Comparison of ENCODE assay signal across 1 cellular context in the genomic region with DNA sequence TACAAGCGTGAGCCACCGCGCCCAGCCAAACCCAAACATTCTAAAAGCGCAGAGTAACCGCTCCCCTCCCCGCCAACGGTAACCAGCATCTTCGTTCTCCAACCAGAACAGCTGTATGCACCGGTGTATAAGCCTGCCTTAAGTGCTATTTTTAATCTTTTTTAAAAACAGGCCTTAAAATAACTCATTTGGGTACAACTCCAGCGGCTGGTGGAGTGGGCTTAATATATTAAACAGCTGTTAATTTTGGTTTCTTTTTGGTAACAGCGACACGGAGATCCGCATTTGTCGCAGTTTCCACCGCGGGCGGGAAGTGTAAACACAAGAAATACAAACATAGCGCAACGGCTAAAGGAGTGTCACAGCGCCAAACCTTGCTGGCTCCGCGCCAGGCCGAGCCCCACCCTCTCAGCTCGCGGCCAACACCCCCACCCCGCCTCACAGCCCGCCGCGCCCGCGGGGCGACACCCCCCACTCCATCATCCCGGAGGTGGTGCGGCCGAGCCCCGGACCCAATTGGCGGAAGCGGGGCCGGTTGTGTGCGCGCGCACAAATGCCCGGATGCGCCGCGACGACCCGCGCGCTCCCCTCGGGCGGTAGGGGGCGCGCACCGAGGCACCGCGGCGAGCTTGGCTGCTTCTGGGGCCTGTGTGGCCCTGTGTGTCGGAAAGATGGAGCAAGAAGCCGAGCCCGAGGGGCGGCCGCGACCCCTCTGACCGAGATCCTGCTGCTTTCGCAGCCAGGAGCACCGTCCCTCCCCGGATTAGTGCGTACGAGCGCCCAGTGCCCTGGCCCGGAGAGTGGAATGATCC.
A peak's percentile ranks its signal among the peaks of the same experiment; 100 is the strongest.
TF ChIP-seq lines count a peak whose summit lies in the region.

A gene (plus strand): TSS at position 602 of the 812 bp plus-strand sequence. CDS start 301 bp downstream, outside the sequence.

TF ChIP-seq in HepG2, 621 proteins besides CTCF, POLR2A, EP300 and RAD21 (continued from another document and continues in another):
- TF ChIP-seq, protein P1, sequence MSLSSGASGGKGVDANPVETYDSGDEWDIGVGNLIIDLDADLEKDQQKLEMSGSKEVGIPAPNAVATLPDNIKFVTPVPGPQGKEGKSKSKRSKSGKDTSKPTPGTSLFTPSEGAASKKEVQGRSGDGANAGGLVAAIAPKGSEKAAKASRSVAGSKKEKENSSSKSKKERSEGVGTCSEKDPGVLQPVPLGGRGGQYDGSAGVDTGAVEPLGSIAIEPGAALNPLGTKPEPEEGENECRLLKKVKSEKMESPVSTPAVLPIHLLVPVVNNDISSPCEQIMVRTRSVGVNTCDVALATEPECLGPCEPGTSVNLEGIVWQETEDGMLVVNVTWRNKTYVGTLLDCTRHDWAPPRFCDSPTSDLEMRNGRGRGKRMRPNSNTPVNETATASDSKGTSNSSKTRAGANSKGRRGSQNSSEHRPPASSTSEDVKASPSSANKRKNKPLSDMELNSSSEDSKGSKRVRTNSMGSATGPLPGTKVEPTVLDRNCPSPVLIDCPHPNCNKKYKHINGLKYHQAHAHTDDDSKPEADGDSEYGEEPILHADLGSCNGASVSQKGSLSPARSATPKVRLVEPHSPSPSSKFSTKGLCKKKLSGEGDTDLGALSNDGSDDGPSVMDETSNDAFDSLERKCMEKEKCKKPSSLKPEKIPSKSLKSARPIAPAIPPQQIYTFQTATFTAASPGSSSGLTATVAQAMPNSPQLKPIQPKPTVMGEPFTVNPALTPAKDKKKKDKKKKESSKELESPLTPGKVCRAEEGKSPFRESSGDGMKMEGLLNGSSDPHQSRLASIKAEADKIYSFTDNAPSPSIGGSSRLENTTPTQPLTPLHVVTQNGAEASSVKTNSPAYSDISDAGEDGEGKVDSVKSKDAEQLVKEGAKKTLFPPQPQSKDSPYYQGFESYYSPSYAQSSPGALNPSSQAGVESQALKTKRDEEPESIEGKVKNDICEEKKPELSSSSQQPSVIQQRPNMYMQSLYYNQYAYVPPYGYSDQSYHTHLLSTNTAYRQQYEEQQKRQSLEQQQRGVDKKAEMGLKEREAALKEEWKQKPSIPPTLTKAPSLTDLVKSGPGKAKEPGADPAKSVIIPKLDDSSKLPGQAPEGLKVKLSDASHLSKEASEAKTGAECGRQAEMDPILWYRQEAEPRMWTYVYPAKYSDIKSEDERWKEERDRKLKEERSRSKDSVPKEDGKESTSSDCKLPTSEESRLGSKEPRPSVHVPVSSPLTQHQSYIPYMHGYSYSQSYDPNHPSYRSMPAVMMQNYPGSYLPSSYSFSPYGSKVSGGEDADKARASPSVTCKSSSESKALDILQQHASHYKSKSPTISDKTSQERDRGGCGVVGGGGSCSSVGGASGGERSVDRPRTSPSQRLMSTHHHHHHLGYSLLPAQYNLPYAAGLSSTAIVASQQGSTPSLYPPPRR (CRISPR knock-in tag; IDR thresholded peaks at IDR 0.05; ENCODE audit: borderline replicate concordance) = peak; percentile 65
- TF ChIP-seq JDP2 (CRISPR knock-in tag; IDR thresholded peaks at IDR 0.05; ENCODE audit: borderline replicate concordance) (no peak), MBNL3 (CRISPR knock-in tag; conservative IDR thresholded peaks at IDR 0.05) (no peak), ZNF780A (CRISPR knock-in tag; IDR thresholded peaks at IDR 0.05) (no peak), NFIB (CRISPR knock-in tag; IDR thresholded peaks at IDR 0.05; ENCODE audit: borderline replicate concordance) (no peak), ZFYVE20 (CRISPR knock-in tag; IDR thresholded peaks at IDR 0.05; ENCODE audit: borderline replicate concordance, low read depth) (no peak), ZFP36L1 (CRISPR knock-in tag; IDR thresholded peaks at IDR 0.05) (peak; percentile 84; the same call in 1 of the 2 replicates), KAT7 (CRISPR knock-in tag; IDR thresholded peaks at IDR 0.05; ENCODE audit: borderline replicate concordance) (peak; percentile 22; the same call in 1 of the 2 replicates), GPN1 (CRISPR knock-in tag; IDR thresholded peaks at IDR 0.05; ENCODE audit: borderline replicate concordance) (no peak), ZNF510 (CRISPR knock-in tag; IDR thresholded peaks at IDR 0.05; ENCODE audit: low read depth) (no peak), TEAD3 (CRISPR knock-in tag; optimal IDR thresholded peaks at IDR 0.05; ENCODE audit: borderline replicate concordance) (peak; percentile 45), HOXA9 (CRISPR knock-in tag; IDR thresholded peaks at IDR 0.05; ENCODE audit: borderline replicate concordance) (no peak), ETV6 (CRISPR knock-in tag; conservative IDR thresholded peaks at IDR 0.05) (no peak; the same call in 1 of the 2 replicates), POLR2AphosphoS2 (IDR thresholded peaks at IDR 0.05; ENCODE audit: low read depth, low read length) (0 out of 2 replicates have a peak, but pooled peaks have one; percentile 49), MLLT10 (CRISPR knock-in tag; IDR thresholded peaks at IDR 0.05) (no peak), MEIS1 (CRISPR knock-in tag; IDR thresholded peaks at IDR 0.05; ENCODE audit: borderline replicate concordance) (0 out of 2 replicates have a peak, but pooled peaks have one; percentile 27), TP53 (CRISPR knock-in tag; conservative IDR thresholded peaks at IDR 0.05) (no peak; the same call in 1 of the 2 replicates), ZNF552 (CRISPR knock-in tag; IDR thresholded peaks at IDR 0.05; ENCODE audit: borderline replicate concordance) (no peak), HHEX (CRISPR knock-in tag; IDR thresholded peaks at IDR 0.05) (no peak), ZNF501 (CRISPR knock-in tag; IDR thresholded peaks at IDR 0.05) (peak; percentile 92), ZNF670 (CRISPR knock-in tag; IDR thresholded peaks at IDR 0.05; ENCODE audit: borderline replicate concordance) (peak; percentile 73), ZNF260 (CRISPR knock-in tag; IDR thresholded peaks at IDR 0.05; ENCODE audit: borderline replicate concordance, low read depth) (no peak), TARDBP (CRISPR knock-in tag; IDR thresholded peaks at IDR 0.05) (peak; percentile 89), ZSCAN21 (CRISPR knock-in tag; IDR thresholded peaks at IDR 0.05; ENCODE audit: borderline replicate concordance) (no peak), TBP (CRISPR knock-in tag; IDR thresholded peaks at IDR 0.05) (no peak), PHF20 (CRISPR knock-in tag; IDR thresholded peaks at IDR 0.05) (no peak; the same call in 1 of the 2 replicates), CBX2 (IDR thresholded peaks at IDR 0.05; ENCODE audit: low read depth, low read length) (no peak), CBX2 (CRISPR knock-in tag; IDR thresholded peaks at IDR 0.05; ENCODE audit: low read depth) (0 out of 2 replicates have a peak, but pooled peaks have one; percentile 72), NFYC (CRISPR knock-in tag; IDR thresholded peaks at IDR 0.05) (peak; percentile 71), HES4 (CRISPR knock-in tag; IDR thresholded peaks at IDR 0.05; ENCODE audit: borderline replicate concordance) (no peak)
- TF ChIP-seq, protein P2, sequence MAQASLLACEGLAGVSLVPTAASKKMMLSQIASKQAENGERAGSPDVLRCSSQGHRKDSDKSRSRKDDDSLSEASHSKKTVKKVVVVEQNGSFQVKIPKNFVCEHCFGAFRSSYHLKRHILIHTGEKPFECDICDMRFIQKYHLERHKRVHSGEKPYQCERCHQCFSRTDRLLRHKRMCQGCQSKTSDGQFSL (CRISPR knock-in tag; IDR thresholded peaks at IDR 0.05) = peak; percentile 97
- TF ChIP-seq, protein P3, sequence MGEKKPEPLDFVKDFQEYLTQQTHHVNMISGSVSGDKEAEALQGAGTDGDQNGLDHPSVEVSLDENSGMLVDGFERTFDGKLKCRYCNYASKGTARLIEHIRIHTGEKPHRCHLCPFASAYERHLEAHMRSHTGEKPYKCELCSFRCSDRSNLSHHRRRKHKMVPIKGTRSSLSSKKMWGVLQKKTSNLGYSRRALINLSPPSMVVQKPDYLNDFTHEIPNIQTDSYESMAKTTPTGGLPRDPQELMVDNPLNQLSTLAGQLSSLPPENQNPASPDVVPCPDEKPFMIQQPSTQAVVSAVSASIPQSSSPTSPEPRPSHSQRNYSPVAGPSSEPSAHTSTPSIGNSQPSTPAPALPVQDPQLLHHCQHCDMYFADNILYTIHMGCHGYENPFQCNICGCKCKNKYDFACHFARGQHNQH (CRISPR knock-in tag; IDR thresholded peaks at IDR 0.05) = no peak
- TF ChIP-seq, protein P4, sequence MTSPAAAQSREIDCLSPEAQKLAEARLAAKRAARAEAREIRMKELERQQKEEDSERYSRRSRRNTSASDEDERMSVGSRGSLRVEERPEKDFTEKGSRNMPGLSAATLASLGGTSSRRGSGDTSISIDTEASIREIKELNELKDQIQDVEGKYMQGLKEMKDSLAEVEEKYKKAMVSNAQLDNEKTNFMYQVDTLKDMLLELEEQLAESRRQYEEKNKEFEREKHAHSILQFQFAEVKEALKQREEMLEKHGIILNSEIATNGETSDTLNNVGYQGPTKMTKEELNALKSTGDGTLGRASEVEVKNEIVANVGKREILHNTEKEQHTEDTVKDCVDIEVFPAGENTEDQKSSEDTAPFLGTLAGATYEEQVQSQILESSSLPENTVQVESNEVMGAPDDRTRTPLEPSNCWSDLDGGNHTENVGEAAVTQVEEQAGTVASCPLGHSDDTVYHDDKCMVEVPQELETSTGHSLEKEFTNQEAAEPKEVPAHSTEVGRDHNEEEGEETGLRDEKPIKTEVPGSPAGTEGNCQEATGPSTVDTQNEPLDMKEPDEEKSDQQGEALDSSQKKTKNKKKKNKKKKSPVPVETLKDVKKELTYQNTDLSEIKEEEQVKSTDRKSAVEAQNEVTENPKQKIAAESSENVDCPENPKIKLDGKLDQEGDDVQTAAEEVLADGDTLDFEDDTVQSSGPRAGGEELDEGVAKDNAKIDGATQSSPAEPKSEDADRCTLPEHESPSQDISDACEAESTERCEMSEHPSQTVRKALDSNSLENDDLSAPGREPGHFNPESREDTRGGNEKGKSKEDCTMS (CRISPR knock-in tag; conservative IDR thresholded peaks at IDR 0.05) = no peak
- TF ChIP-seq, protein P5, sequence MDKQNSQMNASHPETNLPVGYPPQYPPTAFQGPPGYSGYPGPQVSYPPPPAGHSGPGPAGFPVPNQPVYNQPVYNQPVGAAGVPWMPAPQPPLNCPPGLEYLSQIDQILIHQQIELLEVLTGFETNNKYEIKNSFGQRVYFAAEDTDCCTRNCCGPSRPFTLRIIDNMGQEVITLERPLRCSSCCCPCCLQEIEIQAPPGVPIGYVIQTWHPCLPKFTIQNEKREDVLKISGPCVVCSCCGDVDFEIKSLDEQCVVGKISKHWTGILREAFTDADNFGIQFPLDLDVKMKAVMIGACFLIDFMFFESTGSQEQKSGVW (CRISPR knock-in tag; IDR thresholded peaks at IDR 0.05; ENCODE audit: borderline replicate concordance) = no peak
- TF ChIP-seq, protein P6, sequence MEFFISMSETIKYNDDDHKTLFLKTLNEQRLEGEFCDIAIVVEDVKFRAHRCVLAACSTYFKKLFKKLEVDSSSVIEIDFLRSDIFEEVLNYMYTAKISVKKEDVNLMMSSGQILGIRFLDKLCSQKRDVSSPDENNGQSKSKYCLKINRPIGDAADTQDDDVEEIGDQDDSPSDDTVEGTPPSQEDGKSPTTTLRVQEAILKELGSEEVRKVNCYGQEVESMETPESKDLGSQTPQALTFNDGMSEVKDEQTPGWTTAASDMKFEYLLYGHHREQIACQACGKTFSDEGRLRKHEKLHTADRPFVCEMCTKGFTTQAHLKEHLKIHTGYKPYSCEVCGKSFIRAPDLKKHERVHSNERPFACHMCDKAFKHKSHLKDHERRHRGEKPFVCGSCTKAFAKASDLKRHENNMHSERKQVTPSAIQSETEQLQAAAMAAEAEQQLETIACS (CRISPR knock-in tag; IDR thresholded peaks at IDR 0.05) = peak; percentile 99
- TF ChIP-seq, protein P7, sequence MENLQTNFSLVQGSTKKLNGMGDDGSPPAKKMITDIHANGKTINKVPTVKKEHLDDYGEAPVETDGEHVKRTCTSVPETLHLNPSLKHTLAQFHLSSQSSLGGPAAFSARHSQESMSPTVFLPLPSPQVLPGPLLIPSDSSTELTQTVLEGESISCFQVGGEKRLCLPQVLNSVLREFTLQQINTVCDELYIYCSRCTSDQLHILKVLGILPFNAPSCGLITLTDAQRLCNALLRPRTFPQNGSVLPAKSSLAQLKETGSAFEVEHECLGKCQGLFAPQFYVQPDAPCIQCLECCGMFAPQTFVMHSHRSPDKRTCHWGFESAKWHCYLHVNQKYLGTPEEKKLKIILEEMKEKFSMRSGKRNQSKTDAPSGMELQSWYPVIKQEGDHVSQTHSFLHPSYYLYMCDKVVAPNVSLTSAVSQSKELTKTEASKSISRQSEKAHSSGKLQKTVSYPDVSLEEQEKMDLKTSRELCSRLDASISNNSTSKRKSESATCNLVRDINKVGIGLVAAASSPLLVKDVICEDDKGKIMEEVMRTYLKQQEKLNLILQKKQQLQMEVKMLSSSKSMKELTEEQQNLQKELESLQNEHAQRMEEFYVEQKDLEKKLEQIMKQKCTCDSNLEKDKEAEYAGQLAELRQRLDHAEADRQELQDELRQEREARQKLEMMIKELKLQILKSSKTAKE (CRISPR knock-in tag; IDR thresholded peaks at IDR 0.05; ENCODE audit: borderline replicate concordance) = peak; percentile 83
- TF ChIP-seq, protein P8, sequence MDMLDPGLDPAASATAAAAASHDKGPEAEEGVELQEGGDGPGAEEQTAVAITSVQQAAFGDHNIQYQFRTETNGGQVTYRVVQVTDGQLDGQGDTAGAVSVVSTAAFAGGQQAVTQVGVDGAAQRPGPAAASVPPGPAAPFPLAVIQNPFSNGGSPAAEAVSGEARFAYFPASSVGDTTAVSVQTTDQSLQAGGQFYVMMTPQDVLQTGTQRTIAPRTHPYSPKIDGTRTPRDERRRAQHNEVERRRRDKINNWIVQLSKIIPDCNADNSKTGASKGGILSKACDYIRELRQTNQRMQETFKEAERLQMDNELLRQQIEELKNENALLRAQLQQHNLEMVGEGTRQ (IDR thresholded peaks at IDR 0.05; ENCODE audit: low read depth, low read length) = no peak
- TF ChIP-seq, protein P8 (CRISPR knock-in tag; IDR thresholded peaks at IDR 0.05; ENCODE audit: borderline replicate concordance) = peak; percentile 30; the same call in 1 of the 2 replicates
- TF ChIP-seq, protein P9, sequence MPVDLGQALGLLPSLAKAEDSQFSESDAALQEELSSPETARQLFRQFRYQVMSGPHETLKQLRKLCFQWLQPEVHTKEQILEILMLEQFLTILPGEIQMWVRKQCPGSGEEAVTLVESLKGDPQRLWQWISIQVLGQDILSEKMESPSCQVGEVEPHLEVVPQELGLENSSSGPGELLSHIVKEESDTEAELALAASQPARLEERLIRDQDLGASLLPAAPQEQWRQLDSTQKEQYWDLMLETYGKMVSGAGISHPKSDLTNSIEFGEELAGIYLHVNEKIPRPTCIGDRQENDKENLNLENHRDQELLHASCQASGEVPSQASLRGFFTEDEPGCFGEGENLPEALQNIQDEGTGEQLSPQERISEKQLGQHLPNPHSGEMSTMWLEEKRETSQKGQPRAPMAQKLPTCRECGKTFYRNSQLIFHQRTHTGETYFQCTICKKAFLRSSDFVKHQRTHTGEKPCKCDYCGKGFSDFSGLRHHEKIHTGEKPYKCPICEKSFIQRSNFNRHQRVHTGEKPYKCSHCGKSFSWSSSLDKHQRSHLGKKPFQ (CRISPR knock-in tag; IDR thresholded peaks at IDR 0.05; ENCODE audit: insufficient replicate concordance) = peak; percentile 84
- TF ChIP-seq, protein P10, sequence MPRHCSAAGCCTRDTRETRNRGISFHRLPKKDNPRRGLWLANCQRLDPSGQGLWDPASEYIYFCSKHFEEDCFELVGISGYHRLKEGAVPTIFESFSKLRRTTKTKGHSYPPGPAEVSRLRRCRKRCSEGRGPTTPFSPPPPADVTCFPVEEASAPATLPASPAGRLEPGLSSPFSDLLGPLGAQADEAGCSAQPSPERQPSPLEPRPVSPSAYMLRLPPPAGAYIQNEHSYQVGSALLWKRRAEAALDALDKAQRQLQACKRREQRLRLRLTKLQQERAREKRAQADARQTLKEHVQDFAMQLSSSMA (CRISPR knock-in tag; IDR thresholded peaks at IDR 0.05) = no peak
